ENCODE assay signal across 7 cellular contexts in genomic region chrX:114221445-114221844, GRCh38.
"Had no signal": no experiment of that assay in that cellular context is flagged by ENCODE, and none has a peak within 500 bp of the region (broad histone marks: within the 10 kb centered on the region; RNA-seq: fewer than 3 reads in every experiment).

No MANE protein-coding gene starts in this region.

- FAIRE-seq: H1, H54 had no signal

- H3K4me2 ChIP-seq: GM23338 had no signal

- H3K4me3 ChIP-seq: GM23338 had no signal

- H3K27ac ChIP-seq: HL-60 had no signal

- DNase-seq: H9, HCEC 1CT, KG1 had no signal

- ATAC-seq: GM23338 had no signal

- H2AFZ ChIP-seq: GM23338 had no signal
